ENCODE assay signal across 1 cellular context in genomic region chr17:74875155-74875969, GRCh38.
TF ChIP-seq lines count a peak whose summit lies in the region.

No MANE protein-coding gene starts in this region.

TF ChIP-seq in H1, 55 proteins besides CTCF, POLR2A, EP300 and RAD21:
- TF ChIP-seq RFX5 (IDR thresholded peaks at IDR 0.05; ENCODE audit: borderline replicate concordance, low read depth, low read length): no peak
- no peak for TF ChIP-seq ZNF274 (IDR thresholded peaks at IDR 0.05; ENCODE audit: borderline replicate concordance, extremely low read depth, low read length)
- no peak for TF ChIP-seq JUN (IDR thresholded peaks at IDR 0.05; ENCODE audit: low read depth, low read length)
- no peak for TF ChIP-seq SIRT6 (IDR thresholded peaks at IDR 0.05; ENCODE audit: low read length)
- TF ChIP-seq POLR2AphosphoS5 (IDR thresholded peaks at IDR 0.05; ENCODE audit: low read depth, low read length): no peak
- no peak for TF ChIP-seq GABPA (IDR thresholded peaks at IDR 0.05; ENCODE audit: borderline replicate concordance, insufficient read depth, low read length)
- TF ChIP-seq TEAD4 (IDR thresholded peaks at IDR 0.05; ENCODE audit: low read depth, low read length): no peak
- TF ChIP-seq CTBP2 (IDR thresholded peaks at IDR 0.05; ENCODE audit: borderline replicate concordance, insufficient read depth, insufficient read length, low read length): no peak
- TF ChIP-seq MAFK (IDR thresholded peaks at IDR 0.05; ENCODE audit: low read depth, low read length): no peak
- no peak for TF ChIP-seq PHF8 (conservative IDR thresholded peaks at IDR 0.05; ENCODE audit: low read depth, low read length)
- TF ChIP-seq E2F6 (IDR thresholded peaks at IDR 0.05): no peak
- TF ChIP-seq TBP (IDR thresholded peaks at IDR 0.05; ENCODE audit: low read depth, low read length): no peak
- no peak for TF ChIP-seq CBX5 (IDR thresholded peaks at IDR 0.05; ENCODE audit: low read depth, low read length)
